In genomic region chr9:297104-297794, GRCh38 we compare ENCODE assay signal across 8 cellular contexts.
DNase-seq lines count a peak whose midpoint lies in the region; ATAC-seq and TF ChIP-seq lines count a peak whose summit lies in the region.

No MANE protein-coding gene starts in this region.

- intact Hi-C loops in stomach (cut with DNase I; ENCODE audit: low total_unique reads) = no loop called here

- H3K4me1 ChIP-seq in stomach = peaks cover 0 to 20% (median 4%) of the 10 kb centered on the region in 4 donors

- H3K4me3 ChIP-seq in NB4 (ENCODE audit: low read depth, low read length) = peak overlapping the region; percentile 3
- H3K4me3 ChIP-seq in stomach = no peak overlapping the region

- H3K4me1 Mint-ChIP-seq in activated T-cell treated with anti-CD3 and anti-CD28 coated beads, Interleukin-2, amount 50 U/mL, for 72 hours (ENCODE audit: low read depth) = peaks cover 40% of the 10 kb centered on the region

- peak overlapping the region in 1 of 2 donors; percentile 21 for H3K4me3 Mint-ChIP-seq in activated T-cell treated with anti-CD3 and anti-CD28 coated beads, Interleukin-2, amount 50 U/mL, for 72 hours

- no peaks in the 10 kb centered on the region for H3K27me3 ChIP-seq in stomach

- H3K27ac ChIP-seq in stomach = peak overlapping the region in 3 of 5 donors; percentile 41 to 65 (median 61)

- TF ChIP-seq POLR2A in NB4 (IDR thresholded peaks at IDR 0.05; ENCODE audit: extremely low read depth, insufficient read length) = no peak
- no peak for TF ChIP-seq POLR2A in erythroblast (IDR thresholded peaks at IDR 0.05; ENCODE audit: low read length)
- no peak for TF ChIP-seq POLR2A in stomach (IDR thresholded peaks at IDR 0.05)

- H3K27ac Mint-ChIP-seq in activated T-cell treated with anti-CD3 and anti-CD28 coated beads, Interleukin-2, amount 50 U/mL, for 72 hours = peak overlapping the region; percentile 10

- H3K27me3 Mint-ChIP-seq in activated T-cell treated with anti-CD3 and anti-CD28 coated beads, Interleukin-2, amount 50 U/mL, for 72 hours (ENCODE audit: low read depth) = no peaks in the 10 kb centered on the region

- H3K36me3 ChIP-seq in stomach = no peaks in the 10 kb centered on the region

- no peak for TF ChIP-seq EP300 in stomach (IDR thresholded peaks at IDR 0.05)

- peaks cover 16 to 40% of the 10 kb centered on the region in 2 donors for H3K36me3 Mint-ChIP-seq in activated T-cell treated with anti-CD3 and anti-CD28 coated beads, Interleukin-2, amount 50 U/mL, for 72 hours (ENCODE audit: insufficient read depth in 2 of 2)

- H3K9me3 Mint-ChIP-seq in activated T-cell treated with anti-CD3 and anti-CD28 coated beads, Interleukin-2, amount 50 U/mL, for 72 hours = no peaks in the 10 kb centered on the region

- no peaks in the 10 kb centered on the region for H3K9me3 ChIP-seq in stomach

- peak; percentile 72 to 92 for ATAC-seq in activated T-cell treated with anti-CD3 and anti-CD28 coated beads, Interleukin-2, amount 50 U/mL, for 72 hours (replicated peaks in 1 of 2)
- peak; percentile 99 for ATAC-seq in HG02759 (IDR thresholded peaks at IDR 0.05; ENCODE audit: unreplicated experiment)

- WGBS in stomach, 5 donors = 41 to 50% (median 43%) methylated on average over 6 of the region's 6 CpGs

- peak; percentile 20 to 31 for DNase-seq in activated T-cell treated with anti-CD3 and anti-CD28 coated beads, Interleukin-2, amount 50 U/mL, for 72 hours
- DNase-seq in activated T-cell treated with anti-CD3 and anti-CD28 coated beads, Interleukin-2, amount 50 U/mL, for 1 hour = no peak
- DNase-seq in NB4 (ENCODE audit: low read depth) (peak; percentile 99), erythroblast (lab: John Stamatoyannopoulos, UW) (peak; percentile 9 to 67), stomach (peak; percentile 60), AG08395 (ENCODE audit: low spot score) (no peak), NCI-H345 (lab: John Stamatoyannopoulos, UW) (no peak)

- TF ChIP-seq CTCF in NB4 (IDR thresholded peaks at IDR 0.05; ENCODE audit: low read depth, low read length) (no peak), stomach (IDR thresholded peaks at IDR 0.05) (no peak)

Comparison
In these comparisons a context has a peak if more than half of its experiments do, and no peak if none do; other contexts are left out.
1. DNase-seq: peak in activated T-cell treated with anti-CD3 and anti-CD28 coated beads, Interleukin-2, amount 50 U/mL, for 72 hours (2 of 2), NB4 (single experiment), erythroblast (2 of 2) and stomach (single experiment); none in activated T-cell treated with anti-CD3 and anti-CD28 coated beads, Interleukin-2, amount 50 U/mL, for 1 hour (single experiment), AG08395 (single experiment) and NCI-H345 (single experiment).